15 cellular contexts compared by ENCODE assay signal in genomic region chr20:23141450-23142161, GRCh38. TPM values are rescaled to one million over a fixed set of nuclear protein-coding genes. Genes with fewer than 3 reads are reported as not detected.
DNase-seq lines count a peak whose midpoint lies in the region; ATAC-seq, FAIRE-seq and TF ChIP-seq lines count a peak whose summit lies in the region.
"Had no signal": no experiment of that assay in that cellular context is flagged by ENCODE, and none has a peak within 500 bp of the region (broad histone marks: within the 10 kb centered on the region; RNA-seq: fewer than 3 reads in every experiment).

No MANE protein-coding gene starts in this region.

- H3K4me3 ChIP-seq in K562: no peak overlapping the region
- H3K4me3 ChIP-seq in osteoblast (ENCODE audit: insufficient read depth, low read length): no peak overlapping the region

- TF ChIP-seq RAD21 in K562 (CRISPR knock-in tag; conservative IDR thresholded peaks at IDR 0.05 in 1 of 2, IDR thresholded peaks at IDR 0.05 in 1 of 2): no peak

- peaks cover 54 to 92% of the 10 kb centered on the region in 2 experiments for H3K4me1 ChIP-seq in K562 (replicated peaks in 1 of 2; ENCODE audit: control insufficient read depth in 2 of 2, insufficient read depth in 2 of 2, low read length in 2 of 2)
- H3K4me1 ChIP-seq in osteoblast (ENCODE audit: insufficient read depth, low read length): peaks cover 47% of the 10 kb centered on the region

- DNase-seq in CD14-positive monocyte (ENCODE audit: low spot score): no peak
- no peak for DNase-seq in HFFc6
- no peak for DNase-seq in K562 (ENCODE audit: extremely low read depth in 1 of 4, low spot score in 3 of 4)
- DNase-seq in osteoblast (ENCODE audit: insufficient read length, low spot score, missing footprints): no peak
- no peak for DNase-seq in middle frontal gyrus (ENCODE audit: extremely low spot score, low spot score)
- no peak for DNase-seq in hepatic stellate cell (ENCODE audit: low spot score)
- DNase-seq in effector CD4-positive, alpha-beta T cell: no peak
- DNase-seq: activated naive CD4-positive, alpha-beta T cell treated with anti-CD3 and anti-CD28 coated beads for 36 hours; immature natural killer cell; NCI-H1105; retina; substantia nigra; T1000 had no signal

- CTCF ChIA-PET in K562 (lab: Yijun Ruan, JAX; ENCODE audit: low intra/inter-chr PET ratio): no interaction called here

- no peaks in the 10 kb centered on the region for H3K9me1 ChIP-seq in K562 (ENCODE audit: control insufficient read depth, insufficient read depth, low read length)

- H4K20me1 ChIP-seq in K562 (replicated peaks; ENCODE audit: control insufficient read depth, insufficient read depth, low read length): no peaks in the 10 kb centered on the region
- no peaks in the 10 kb centered on the region for H4K20me1 ChIP-seq in osteoblast (ENCODE audit: insufficient read depth, low read length)

- peak overlapping the region; percentile 95 to 100 (median 98) for H3K27ac Mint-ChIP-seq in CD14-positive monocyte
- H3K27ac Mint-ChIP-seq in HFFc6: peak overlapping the region; percentile 69
- H3K27ac Mint-ChIP-seq: activated naive CD4-positive, alpha-beta T cell treated with anti-CD3 and anti-CD28 coated beads for 36 hours; immature natural killer cell had no signal

- H3K27ac ChIP-seq in K562 (ENCODE audit: extremely low read depth, low read depth, low read length) (peak overlapping the region; percentile 82; the same call in 2 of the 3 replicates), osteoblast (ENCODE audit: low read depth, low read length) (peak overlapping the region; percentile 97)

- H3K9me3 ChIP-seq in K562 (replicated peaks; ENCODE audit: control insufficient read depth, insufficient read depth, low read depth, low read length) (no peaks in the 10 kb centered on the region), osteoblast (ENCODE audit: low read depth, low read length) (no peaks in the 10 kb centered on the region)

- H3K36me3 Mint-ChIP-seq in CD14-positive monocyte (peaks cover 5 to 10% of the 10 kb centered on the region in 2 donors), HFFc6 (ENCODE audit: low read depth) (no peaks in the 10 kb centered on the region)
- H3K36me3 Mint-ChIP-seq: immature natural killer cell had no signal

- no peak for TF ChIP-seq EP300 in K562 (IDR thresholded peaks at IDR 0.05; ENCODE audit: low read length)

- H2AFZ ChIP-seq in K562 (ENCODE audit: low read depth, low read length) (peak overlapping the region; percentile 65), osteoblast (ENCODE audit: low read length) (peak overlapping the region; percentile 61)

- 47% methylated on average over 10 of the region's 10 CpGs for WGBS in K562 (ENCODE audit: insufficient coverage, low coverage, missing lambda C conversion rate)

- H3K79me2 ChIP-seq in K562 (ENCODE audit: control insufficient read depth, insufficient read depth, low read length) (no peaks in the 10 kb centered on the region), osteoblast (ENCODE audit: insufficient read depth, low read length) (no peaks in the 10 kb centered on the region)

- H3K27me3 Mint-ChIP-seq in CD14-positive monocyte (ENCODE audit: low read depth in 3 of 3): peaks cover 0 to 7% (median 0%) of the 10 kb centered on the region in 3 donors
- H3K27me3 Mint-ChIP-seq in HFFc6 (ENCODE audit: insufficient read depth): no peaks in the 10 kb centered on the region

- H3K27me3 ChIP-seq in K562 (ENCODE audit: control insufficient read depth in 2 of 2, insufficient read depth in 2 of 2, low read length in 2 of 2) (no peaks in the 10 kb centered on the region), osteoblast (ENCODE audit: insufficient read depth, low read length) (no peaks in the 10 kb centered on the region)

- no TSS peak for BruUV-seq in K562 (replicated peaks; lab: Mats Ljungman, UMichigan)

- ATAC-seq in K562: no peak

- no peaks in the 10 kb centered on the region for H3K36me3 ChIP-seq in K562 (ENCODE audit: control insufficient read depth, insufficient read depth, low read length)
- H3K36me3 ChIP-seq in osteoblast (ENCODE audit: insufficient read depth, low read length): no peaks in the 10 kb centered on the region

- H3K4me2 ChIP-seq in K562 (ENCODE audit: insufficient read depth, low read length) (no peak overlapping the region), osteoblast (ENCODE audit: insufficient read depth, low read length) (no peak overlapping the region)

- TF ChIP-seq CTCF in CD14-positive monocyte (IDR thresholded peaks at IDR 0.05) (no peak), HFFc6 (IDR thresholded peaks at IDR 0.05) (no peak), K562 (IDR thresholded peaks at IDR 0.05 in 2 of 3, conservative IDR thresholded peaks at IDR 0.05 in 1 of 3; ENCODE audit: insufficient read depth in 2 of 3, low read depth in 1 of 3, low read length in 3 of 3) (no peak), osteoblast (IDR thresholded peaks at IDR 0.05; ENCODE audit: extremely low read depth, low read depth, low read length) (no peak)

- POLR2A ChIA-PET in K562 (lab: Yijun Ruan, JAX): interaction anchor here (0.7 to 5.9 kb wide), 3 partner anchors 8 to 32 kb away, joined by 4 to 35 read pairs (median 7); no protein-coding TSS in a partner anchor

- TF ChIP-seq POLR2A in K562 (conservative IDR thresholded peaks at IDR 0.05): no peak

- H3K9me3 Mint-ChIP-seq in CD14-positive monocyte (no peaks in the 10 kb centered on the region), HFFc6 (no peaks in the 10 kb centered on the region)
- H3K9me3 Mint-ChIP-seq: activated naive CD4-positive, alpha-beta T cell treated with anti-CD3 and anti-CD28 coated beads for 36 hours; immature natural killer cell had no signal

- in situ Hi-C loops in K562 (cut with MboI): no loop called here

- peak overlapping the region in 1 of 2 experiments; percentile 87; a peak in 1 of 4 replicates for H3K9ac ChIP-seq in K562 (ENCODE audit: insufficient read depth in 1 of 2, low read depth in 2 of 2, low read length in 2 of 2)

- H3K4me1 Mint-ChIP-seq in CD14-positive monocyte (peaks cover 86% of the 10 kb centered on the region), HFFc6 (ENCODE audit: low read depth) (peaks cover 52% of the 10 kb centered on the region)

- H3K4me3 Mint-ChIP-seq in CD14-positive monocyte (no peak overlapping the region), HFFc6 (no peak overlapping the region)
- H3K4me3 Mint-ChIP-seq: activated naive CD4-positive, alpha-beta T cell treated with anti-CD3 and anti-CD28 coated beads for 36 hours; immature natural killer cell had no signal

- intact Hi-C loops in CD14-positive monocyte (cut with micrococcal nuclease) (loop anchor here in 1 of 2 donors (2.0 kb wide), 1 partner anchor 15 kb away; no protein-coding TSS in a partner anchor), K562 (cut with micrococcal nuclease) (no loop called here)

- no peak for FAIRE-seq in K562 (lab: Jason Lieb, UNC)

TF ChIP-seq in K562, 482 proteins besides CTCF, POLR2A, EP300 and RAD21:
- TF ChIP-seq RAD51 (IDR thresholded peaks at IDR 0.05; ENCODE audit: borderline replicate concordance, low read depth) (no peak), ZNF175 (CRISPR knock-in tag; IDR thresholded peaks at IDR 0.05; ENCODE audit: low read depth) (0 out of 2 replicates have a peak, but pooled peaks have one; percentile 5), ZNF644 (tag; IDR thresholded peaks at IDR 0.05; ENCODE audit: low read depth) (0 out of 2 replicates have a peak, but pooled peaks have one; percentile 22), CBFA2T2 (conservative IDR thresholded peaks at IDR 0.05) (0 out of 2 replicates have a peak, but pooled peaks have one; percentile 11)

RNA-seq across cellular contexts. Expression of gene CD93, which starts 55.5 kb away (rescaled TPM):
- polyA plus RNA-seq in CD14-positive monocyte: 10 to 100 TPM; 26.0 to 48.9 TPM
- not detected for total RNA-seq in HFFc6 (2021; fragmentation: NEBNext Ultra II Directional; extraction: Animal tissue kit (Norgen Biotek cat#: 25700))
- total RNA-seq in K562 (2011; cell fraction: chromatin; rRNA removed; ENCODE audit: low replicate concordance): 0.16 and 0.39 TPM in 2 replicates
- total RNA-seq in K562 (2011; cell fraction: nucleolus; rRNA removed): 0.26 and 0.33 TPM in 2 replicates
- 0.44 and 0.61 TPM in 2 replicates for total RNA-seq in K562 (2011; cell fraction: nucleoplasm; rRNA removed)
- 0.05 and 0.12 TPM in 2 replicates for total RNA-seq in K562 (2014; rRNA removed)
- 0.04 and 0.10 TPM in 2 replicates for total RNA-seq in K562 (2014; rRNA removed; fragmentation: Illumina TruSeq; extraction: Trizol)
- total RNA-seq in K562 (2015; rRNA removed; fragmentation: Illumina TruSeq; extraction: Trizol): 0.04 TPM in 2 replicates
- total RNA-seq in K562 (2021): 0.20 and 0.25 TPM in 2 replicates
- polyA plus RNA-seq in K562 (2011; rRNA removed): 0.12 and 0.20 TPM in 2 replicates
- 0.09 and 0.15 TPM in 2 replicates for polyA plus RNA-seq in K562 (2011; cell fraction: cytosol; rRNA removed)
- 0.17 and 0.21 TPM in 2 replicates for polyA plus RNA-seq in K562 (2011; cell fraction: nucleus; rRNA removed)
- 0.03 and 0.06 TPM in 2 replicates for polyA plus RNA-seq in K562 (2012)
- 0.07 TPM in 2 replicates for polyA plus RNA-seq in K562 (2014; fragmentation: Illumina TruSeq; extraction: Trizol)
- under 1 TPM; 0.03 TPM for polyA plus RNA-seq in K562 (2014; fragmentation: Nextera tagmentation; extraction: Ambion mirVana)
- 0.03 and 0.08 TPM in 2 replicates for polyA plus RNA-seq in K562 (2014; rRNA removed)
- 0.21 and 0.42 TPM in 2 replicates for polyA minus RNA-seq in K562 (2011; rRNA and poly(A)+ RNA removed)
- 0.27 and 0.29 TPM in 2 replicates for polyA minus RNA-seq in K562 (2011; cell fraction: cytosol; rRNA and poly(A)+ RNA removed)
- under 0.01 and 0.13 TPM in 2 replicates for polyA minus RNA-seq in K562 (2011; cell fraction: nucleus; rRNA and poly(A)+ RNA removed)
- total RNA-seq in osteoblast: not detected in 2 replicates
- total RNA-seq: fibroblast of lung, NCI-H460 had no signal
